In the genomic region with DNA sequence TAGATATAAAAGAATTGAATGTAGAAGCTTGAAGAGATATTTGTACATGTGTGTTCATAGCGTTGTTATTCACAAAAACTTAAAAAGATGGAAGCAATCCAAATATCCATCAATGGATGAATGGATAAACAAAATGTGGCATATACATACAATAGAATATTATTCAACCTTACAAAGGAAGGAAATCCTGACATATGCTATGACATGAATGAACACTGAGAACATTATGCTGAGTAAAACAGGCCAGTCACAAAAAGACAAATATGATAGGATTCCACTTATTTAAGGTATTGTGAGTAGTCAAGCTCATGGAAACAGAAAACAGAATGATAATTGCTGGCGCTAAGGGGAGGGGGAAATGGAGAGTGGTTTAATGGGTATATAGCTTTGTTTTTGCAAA, we compare ENCODE assay signal across 27 cellular contexts.
"Had no signal": no experiment of that assay in that cellular context is flagged by ENCODE, and none has a peak within 500 bp of the region (broad histone marks: within the 10 kb centered on the region; RNA-seq: fewer than 3 reads in every experiment).

No MANE protein-coding gene starts in this region.

- H3K4me3 ChIP-seq: body of pancreas, dorsolateral prefrontal cortex, esophagus muscularis mucosa, gastroesophageal sphincter, heart left ventricle had no signal

- H3K9me3 ChIP-seq: body of pancreas had no signal

- DNase-seq: activated CD4-positive, alpha-beta memory T cell treated with anti-CD3 and anti-CD28 coated beads for 36 hours; activated CD4-positive, alpha-beta T cell treated with anti-CD3 and anti-CD28 coated beads for 36 hours; activated CD4-positive, alpha-beta T cell treated with anti-CD3 and anti-CD28 coated beads, Interleukin-2, amount 10 ng/mL, durations not matched to agents 24 days and 14 days; activated CD4-positive, CD25-positive, alpha-beta regulatory T cell; activated CD4-positive, CD25-positive, alpha-beta regulatory T cell treated with anti-CD3 and anti-CD28 coated beads, Interleukin-2, amount 50 U/mL, for 72 hours; activated CD8-positive, alpha-beta memory T cell treated with anti-CD3 and anti-CD28 coated beads, Interleukin-2, amount 10 ng/mL, durations not matched to agents 7 days and 5 days; activated CD8-positive, alpha-beta memory T cell treated with anti-CD3 and anti-CD28 coated beads, Interleukin-2, amount 50 U/mL, for 4 hours; activated CD8-positive, alpha-beta T cell treated with anti-CD3 and anti-CD28 coated beads, Interleukin-2, amount 10 ng/mL, durations not matched to agents 7 days and 5 days; activated effector memory CD4-positive, alpha-beta T cell treated with anti-CD3 and anti-CD28 coated beads, Interleukin-2, amount 50 U/mL, for 16 hours; activated naive CD4-positive, alpha-beta T cell treated with anti-CD3 and anti-CD28 coated beads, Interleukin-2, amount 10 ng/mL, durations not matched to agents 7 days and 5 days; activated T-cell treated with anti-CD3 and anti-CD28 coated beads, Interleukin-2, amount 50 U/mL, for 1 hour; activated T-cell treated with anti-CD3 and anti-CD28 coated beads, Interleukin-2, amount 50 U/mL, for 48 hours; amniotic stem cell; aorta; body of pancreas; caudate nucleus; cortex of kidney; dorsolateral prefrontal cortex; effector memory CD4-positive, alpha-beta T cell; endodermal cell; erythroblast; foreskin keratinocyte; glutamatergic neuron; heart left ventricle; T-helper 2 cell had no signal

- H3K27me3 ChIP-seq: body of pancreas, dorsolateral prefrontal cortex, esophagus muscularis mucosa, foreskin keratinocyte, gastroesophageal sphincter, heart left ventricle had no signal

- H3K36me3 ChIP-seq: esophagus muscularis mucosa, gastroesophageal sphincter, heart left ventricle had no signal
